In genomic region chr15:40511472-40512133, GRCh38 we compare ENCODE assay signal across 8 cellular contexts. TPM values are rescaled to one million over a fixed set of nuclear protein-coding genes. Genes with fewer than 3 reads are reported as not detected.
DNase-seq lines count a peak whose midpoint lies in the region; FAIRE-seq and TF ChIP-seq lines count a peak whose summit lies in the region.

No MANE protein-coding gene starts in this region.

- DNase-seq in GM06990 (ENCODE audit: extremely low read depth, insufficient read length), result peak; percentile 52
- DNase-seq in H54 (ENCODE audit: insufficient read length, low spot score), result peak; percentile 53
- peak in 2 of 3 donors; percentile 77 to 87 for DNase-seq in Peyer's patch
- peak; percentile 13 for DNase-seq in central memory CD4-positive, alpha-beta T cell
- DNase-seq in keratinocyte (ENCODE audit: low read depth, low spot score), result no peak
- DNase-seq in smooth muscle cell (lab: John Stamatoyannopoulos, UW; ENCODE audit: unreplicated experiment), result peak; percentile 13
- no peak for DNase-seq in NAMALWA (ENCODE audit: low spot score)
- no peak for DNase-seq in WERI-Rb-1

- peaks cover 5% of the 10 kb centered on the region for H3F3A ChIP-seq in smooth muscle cell (ENCODE audit: low read depth)

- FAIRE-seq in H54 (lab: Jason Lieb, UNC) (no peak), keratinocyte (lab: Jason Lieb, UNC) (no peak)

- H3K4me2 ChIP-seq in keratinocyte (ENCODE audit: control insufficient read depth, extremely low read depth, insufficient read depth, low read depth, low read length) (peak overlapping the region; percentile 85), smooth muscle cell (peak overlapping the region; percentile 96)

- H2AFZ ChIP-seq in keratinocyte (ENCODE audit: control insufficient read depth, low read length), result peak overlapping the region; percentile 81
- peak overlapping the region; percentile 76 for H2AFZ ChIP-seq in smooth muscle cell (ENCODE audit: low read depth)

- TF ChIP-seq CTCF in GM06990 (IDR thresholded peaks at IDR 0.05; ENCODE audit: insufficient read depth, low read length, poor library complexity, severe bottlenecking) (no peak), Peyer's patch (IDR thresholded peaks at IDR 0.05) (peak in 1 of 6 experiments; percentile 20), keratinocyte (optimal IDR thresholded peaks at IDR 0.05 in 1 of 3, IDR thresholded peaks at IDR 0.05 in 1 of 3, conservative IDR thresholded peaks at IDR 0.05 in 1 of 3; ENCODE audit: extremely low read depth in 1 of 3, insufficient read depth in 2 of 3, low read length in 3 of 3) (no peak), smooth muscle cell (IDR thresholded peaks at IDR 0.05; ENCODE audit: borderline replicate concordance, insufficient read depth, poor library complexity, severe bottlenecking) (no peak), WERI-Rb-1 (IDR thresholded peaks at IDR 0.05; ENCODE audit: low read depth, low read length) (no peak)

- WGBS in smooth muscle cell (ENCODE audit: low lambda C conversion rate), result 3% methylated on average over 55 of the region's 61 CpGs

- no peak for TF ChIP-seq POLR2A in H54 (IDR thresholded peaks at IDR 0.05; ENCODE audit: low read depth, low read length)
- no peak for TF ChIP-seq POLR2A in Peyer's patch (IDR thresholded peaks at IDR 0.05)

- H3K79me2 ChIP-seq in keratinocyte (ENCODE audit: control insufficient read depth, insufficient read depth, low read length), result no peaks in the 10 kb centered on the region
- no peaks in the 10 kb centered on the region for H3K79me2 ChIP-seq in smooth muscle cell (ENCODE audit: low read depth)

- dilution Hi-C loops in keratinocyte (cut with MboI; ENCODE audit: extremely low pct_ligation_motif_present, low sequenced_read_pairs), result no loop called here

- H3K27ac ChIP-seq in Peyer's patch, result peak overlapping the region in 1 of 4 donors; percentile 57
- no peak overlapping the region for H3K27ac ChIP-seq in keratinocyte (ENCODE audit: control insufficient read depth, insufficient read depth, low read length)
- H3K27ac ChIP-seq in smooth muscle cell (ENCODE audit: low read depth), result no peak overlapping the region
- H3K27ac ChIP-seq in WERI-Rb-1, result no peak overlapping the region

- H3K9me3 ChIP-seq in Peyer's patch (no peaks in the 10 kb centered on the region), keratinocyte (ENCODE audit: control insufficient read depth, low read depth, low read length) (no peaks in the 10 kb centered on the region), smooth muscle cell (replicated peaks; ENCODE audit: low read depth) (no peaks in the 10 kb centered on the region), WERI-Rb-1 (ENCODE audit: severe bottlenecking) (no peaks in the 10 kb centered on the region)

- H3K27me3 ChIP-seq in GM06990 (replicated peaks; ENCODE audit: control insufficient read depth, insufficient read depth, low read length) (no peaks in the 10 kb centered on the region), Peyer's patch (no peaks in the 10 kb centered on the region), keratinocyte (ENCODE audit: control insufficient read depth, extremely low read depth, insufficient read depth, low read length) (peaks cover 17% of the 10 kb centered on the region), smooth muscle cell (ENCODE audit: low read depth) (no peaks in the 10 kb centered on the region), WERI-Rb-1 (ENCODE audit: insufficient read depth, low read depth, severe bottlenecking) (no peaks in the 10 kb centered on the region)

- no peaks in the 10 kb centered on the region for H3K9me1 ChIP-seq in keratinocyte (ENCODE audit: control insufficient read depth, extremely low read depth, insufficient read depth, low read length)

- no peaks in the 10 kb centered on the region for H4K20me1 ChIP-seq in keratinocyte (ENCODE audit: control insufficient read depth, extremely low read depth, insufficient read depth, low read length)
- no peaks in the 10 kb centered on the region for H4K20me1 ChIP-seq in smooth muscle cell (ENCODE audit: low read depth)

- H3K9ac ChIP-seq in keratinocyte (ENCODE audit: control insufficient read depth, extremely low read depth, insufficient read depth, low read length) (peak overlapping the region; percentile 38), smooth muscle cell (ENCODE audit: low read depth) (peak overlapping the region; percentile 30)

- peak overlapping the region; percentile 58 for H3K4me3 ChIP-seq in GM06990 (replicated peaks; ENCODE audit: low read depth, low read length)
- peak overlapping the region; percentile 38 to 65 (median 60) for H3K4me3 ChIP-seq in Peyer's patch
- H3K4me3 ChIP-seq in keratinocyte (ENCODE audit: control insufficient read depth in 2 of 3, extremely low read depth in 1 of 3, insufficient read depth in 2 of 3, low read depth in 1 of 3, low read length in 3 of 3), result peak overlapping the region; percentile 29 to 71 (median 54)
- peak overlapping the region; percentile 52 for H3K4me3 ChIP-seq in smooth muscle cell
- no peak overlapping the region for H3K4me3 ChIP-seq in WERI-Rb-1 (ENCODE audit: low read depth, low read length)

- H3K4me1 ChIP-seq in Peyer's patch (peaks cover 0 to 23% (median 8%) of the 10 kb centered on the region in 4 donors), keratinocyte (ENCODE audit: control insufficient read depth, extremely low read depth, insufficient read depth, low read length) (peaks cover 29% of the 10 kb centered on the region), smooth muscle cell (ENCODE audit: low read depth) (no peaks in the 10 kb centered on the region)

- no peaks in the 10 kb centered on the region for H3K36me3 ChIP-seq in GM06990 (ENCODE audit: control insufficient read depth, insufficient read depth, low read length)
- H3K36me3 ChIP-seq in Peyer's patch, result no peaks in the 10 kb centered on the region
- H3K36me3 ChIP-seq in keratinocyte (ENCODE audit: control insufficient read depth in 2 of 2, extremely low read depth in 1 of 2, insufficient read depth in 2 of 2, low read length in 2 of 2), result no peaks in the 10 kb centered on the region
- H3K36me3 ChIP-seq in smooth muscle cell (ENCODE audit: low read depth), result no peaks in the 10 kb centered on the region
- H3K36me3 ChIP-seq in WERI-Rb-1, result no peaks in the 10 kb centered on the region

RNA-seq across cellular contexts. Expression of gene CHST14, which starts 40.8 kb away (rescaled TPM):
- total RNA-seq in Peyer's patch, result 1 to 10 TPM in 3 of 4 donors, under 1 TPM in 1; 0.83 to 3.5 (median 2.6) TPM
- polyA plus RNA-seq in keratinocyte, result 1.1 to 4.4 TPM (median 1.5 TPM) in 3 replicates
- polyA plus RNA-seq in keratinocyte (2011; ENCODE audit: low read depth), result 1.1 TPM
- 0.88 and 0.91 TPM in 2 replicates for polyA plus RNA-seq in keratinocyte (2011; cell fraction: cytosol; rRNA removed)
- 3.9 and 4.0 TPM in 2 replicates for polyA plus RNA-seq in keratinocyte (2011; cell fraction: nucleus; rRNA removed)
- 2.2 and 4.2 TPM in 2 replicates for polyA plus RNA-seq in keratinocyte (2012; ENCODE audit: low replicate concordance)
- polyA minus RNA-seq in keratinocyte, result 1.2 to 3.6 TPM (median 1.5 TPM) in 3 replicates
- 1.7 TPM for polyA minus RNA-seq in keratinocyte (2011; cell fraction: cytosol; rRNA and poly(A)+ RNA removed)
- polyA minus RNA-seq in keratinocyte (2011; cell fraction: nucleus; rRNA and poly(A)+ RNA removed), result 1.9 TPM in 2 replicates
- 19.1 and 20.5 TPM in 2 replicates for total RNA-seq in smooth muscle cell
- polyA plus RNA-seq in smooth muscle cell, result 23.7 and 24.6 TPM in 2 replicates

RNA-seq across cellular contexts. Expression of gene CCDC32, which starts 53.2 kb away (rescaled TPM):
- 10 to 100 TPM; 31.2 to 41.3 (median 32.2) TPM for total RNA-seq in Peyer's patch
- polyA plus RNA-seq in keratinocyte, result 9.7 to 24.6 TPM (median 18.0 TPM) in 3 replicates
- polyA plus RNA-seq in keratinocyte (2011; ENCODE audit: low read depth), result 21.9 TPM
- polyA plus RNA-seq in keratinocyte (2011; cell fraction: cytosol; rRNA removed), result 8.3 and 18.8 TPM in 2 replicates
- polyA plus RNA-seq in keratinocyte (2011; cell fraction: nucleus; rRNA removed), result 10.8 and 11.0 TPM in 2 replicates
- 15.5 and 21.8 TPM in 2 replicates for polyA plus RNA-seq in keratinocyte (2012; ENCODE audit: low replicate concordance)
- polyA minus RNA-seq in keratinocyte, result 2.1 to 16.1 TPM (median 12.2 TPM) in 3 replicates
- polyA minus RNA-seq in keratinocyte (2011; cell fraction: cytosol; rRNA and poly(A)+ RNA removed), result 15.5 TPM
- 6.5 and 8.7 TPM in 2 replicates for polyA minus RNA-seq in keratinocyte (2011; cell fraction: nucleus; rRNA and poly(A)+ RNA removed)
- 16.2 and 25.5 TPM in 2 replicates for total RNA-seq in smooth muscle cell
- 19.3 and 20.6 TPM in 2 replicates for polyA plus RNA-seq in smooth muscle cell

RNA-seq across cellular contexts. Expression of gene RPUSD2, which starts 57.5 kb away (rescaled TPM):
- total RNA-seq in Peyer's patch (10 to 100 TPM in 1 of 4 donors, 1 to 10 TPM in 3; 4.7 to 21.5 (median 6.8) TPM), smooth muscle cell (6.8 and 7.3 TPM in 2 replicates)
- polyA plus RNA-seq in keratinocyte (8.0 to 10.1 TPM (median 8.6 TPM) in 3 replicates), smooth muscle cell (13.3 and 17.6 TPM in 2 replicates)
- polyA plus RNA-seq in keratinocyte (2011; ENCODE audit: low read depth), result 4.1 TPM
- polyA plus RNA-seq in keratinocyte (2011; cell fraction: cytosol; rRNA removed), result 3.7 and 5.6 TPM in 2 replicates
- polyA plus RNA-seq in keratinocyte (2011; cell fraction: nucleus; rRNA removed), result 8.8 and 9.1 TPM in 2 replicates
- polyA plus RNA-seq in keratinocyte (2012; ENCODE audit: low replicate concordance), result 7.0 and 9.0 TPM in 2 replicates
- 7.3 to 13.7 TPM (median 13.4 TPM) in 3 replicates for polyA minus RNA-seq in keratinocyte
- polyA minus RNA-seq in keratinocyte (2011; cell fraction: cytosol; rRNA and poly(A)+ RNA removed), result 13.6 TPM
- 7.8 and 8.3 TPM in 2 replicates for polyA minus RNA-seq in keratinocyte (2011; cell fraction: nucleus; rRNA and poly(A)+ RNA removed)

Comparison
In these comparisons a context has a peak if more than half of its experiments do, and no peak if none do; other contexts are left out.
1. DNase-seq: peak in GM06990 (single experiment), H54 (single experiment), Peyer's patch (2 of 3), central memory CD4-positive, alpha-beta T cell (single experiment) and smooth muscle cell (single experiment); none in keratinocyte (single experiment), NAMALWA (single experiment) and WERI-Rb-1 (single experiment).